In genomic region chr7:5635461-5636445, GRCh38 we compare ENCODE assay signal across 11 cellular contexts. TPM values are rescaled to one million over a fixed set of nuclear protein-coding genes. Genes with fewer than 3 reads are reported as not detected.
DNase-seq lines count a peak whose midpoint lies in the region; ATAC-seq and TF ChIP-seq lines count a peak whose summit lies in the region.
"Had no signal": no experiment of that assay in that cellular context is flagged by ENCODE, and none has a peak within 500 bp of the region (broad histone marks: within the 10 kb centered on the region; RNA-seq: fewer than 3 reads in every experiment).

No MANE protein-coding gene starts in this region.

- no peak for ATAC-seq in thoracic aorta (ENCODE audit: insufficient number of reproducible peaks, low FRiP score, low read depth)
- ATAC-seq: stimulated activated effector memory CD8-positive, alpha-beta T cell treated with anti-CD3 and anti-CD28 coated beads, Interleukin-12 subunit alpha, Interleukin-12 subunit beta, amount 100 ng/mL, for 72 hours had no signal

- peak overlapping the region; percentile 77 for H3K27ac ChIP-seq in caudate nucleus (ENCODE audit: low read depth, low read length)
- H3K27ac ChIP-seq in thoracic aorta, result peak overlapping the region; percentile 35 to 66

- H3K4me3 ChIP-seq in thoracic aorta, result no peak overlapping the region
- H3K4me3 ChIP-seq: A549 had no signal

- peaks cover 34 to 67% of the 10 kb centered on the region in 2 donors for H3K4me1 ChIP-seq in thoracic aorta (ENCODE audit: control insufficient read depth in 1 of 2, low read depth in 2 of 2)

- H3K27me3 ChIP-seq in thoracic aorta (replicated peaks; ENCODE audit: insufficient read depth), result no peaks in the 10 kb centered on the region

- no peaks in the 10 kb centered on the region for H3K9me3 ChIP-seq in thoracic aorta
- H3K9me3 ChIP-seq: A549 had no signal

- TF ChIP-seq CTCF in thoracic aorta (IDR thresholded peaks at IDR 0.05), result no peak

- peak; percentile 23 for DNase-seq in NCI-H146 (lab: John Stamatoyannopoulos, UW)
- no peak for DNase-seq in NCI-H146 treated with DMSO at 0.1 percent for 48 hours (lab: John Stamatoyannopoulos, UW; ENCODE audit: unreplicated experiment)
- peak in 16 of 61 donors; percentile 14 to 54 (median 36) for DNase-seq in caudate nucleus (lab: John Stamatoyannopoulos, UW)
- peak; percentile 86 for DNase-seq in medulla oblongata (ENCODE audit: extremely low spot score)
- no peak for DNase-seq in thoracic aorta (ENCODE audit: low spot score)
- no peak for DNase-seq in NCI-H82 (lab: John Stamatoyannopoulos, UW)
- DNase-seq in cerebellar nuclear complex (lab: John Stamatoyannopoulos, UW), result no peak
- DNase-seq in activated gamma-delta T cell treated with Interleukin-2 at 50 U/mL for 16 hours, result no peak
- DNase-seq: activated naive CD4-positive, alpha-beta T cell treated with Interleukin-2 at 50 U/mL for 16 hours had no signal

- H3K36me3 ChIP-seq in thoracic aorta, result peaks cover 1% of the 10 kb centered on the region

RNA-seq across cellular contexts. Expression of gene FSCN1, which starts 43.1 kb away (rescaled TPM):
- 10 to 100 TPM; 35.7 to 69.6 TPM for total RNA-seq in thoracic aorta

Comparison
In these comparisons a context has a peak if more than half of its experiments do, and no peak if none do; other contexts are left out.
1. DNase-seq: peak in NCI-H146 (single experiment) and medulla oblongata (single experiment); none in NCI-H146 treated with DMSO at 0.1 percent for 48 hours (single experiment), thoracic aorta (single experiment), NCI-H82 (single experiment), cerebellar nuclear complex (0 of 2) and activated gamma-delta T cell treated with Interleukin-2 at 50 U/mL for 16 hours (single experiment).